ENCODE assay signal across 8 cellular contexts in the genomic region with DNA sequence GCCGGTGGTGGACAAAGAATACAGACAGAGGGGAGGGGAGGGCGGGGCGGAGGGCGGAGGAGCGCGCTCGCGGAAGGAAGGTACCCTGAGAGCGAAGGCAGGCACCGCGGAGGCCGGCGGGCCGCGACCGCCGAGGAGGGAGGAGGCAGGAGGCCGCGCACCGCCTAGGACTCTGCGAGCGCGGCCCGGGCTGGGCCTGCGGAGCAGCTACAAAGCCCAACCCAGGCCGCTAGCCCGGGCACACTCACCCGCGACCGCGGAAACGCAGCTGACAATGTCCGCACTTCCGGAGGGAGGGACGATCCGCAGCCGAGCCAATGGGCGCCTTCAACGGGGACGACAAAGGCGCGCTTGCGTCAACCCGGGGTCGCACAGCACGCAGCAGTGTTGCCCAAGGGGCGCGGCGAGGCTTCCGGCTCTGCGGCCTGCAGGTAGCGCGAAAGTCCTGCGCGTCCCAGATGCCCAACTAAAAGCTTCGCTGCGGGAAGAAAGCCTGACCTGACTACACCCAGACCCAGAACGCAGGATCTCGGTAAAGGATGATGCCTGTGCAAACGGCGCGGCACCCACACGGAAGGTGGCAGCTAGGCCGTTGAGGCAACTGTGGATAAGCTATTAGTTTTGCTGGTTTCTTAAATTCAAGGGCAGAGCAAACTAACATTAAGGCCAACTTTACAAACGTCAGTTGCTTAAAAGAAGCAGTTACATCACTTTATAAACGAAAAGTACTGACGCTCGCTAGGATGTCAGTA. TPM values are rescaled to one million over a fixed set of nuclear protein-coding genes. Genes with fewer than 3 reads are reported as not detected.
DNase-seq lines count a peak whose midpoint lies in the region; ATAC-seq, FAIRE-seq and TF ChIP-seq lines count a peak whose summit lies in the region.

A gene (minus strand): TSS at position 276 of the 752 bp plus-strand sequence. CDS start 3,486 bp downstream, outside the sequence.

- TF ChIP-seq POLR2A in HepG2 (IDR thresholded peaks at IDR 0.05; ENCODE audit: insufficient read depth in 1 of 2, low read depth in 2 of 2, low read length in 2 of 2): peak; percentile 79 to 86

- intact Hi-C loops in dendritic cell treated with granulocyte-macrophage colony-stimulating factor and Interleukin-4, amounts not matched to agents 40 ng/mL and 50 ng/mL, for 4 days (cut with micrococcal nuclease): loop anchor here (1.0 to 10.0 kb wide), 4 partner anchors 27 to 1555 kb away; a partner anchor contains a TSS
- intact Hi-C loops in HepG2 (cut with micrococcal nuclease; ENCODE audit: unreplicated experiment): loop anchor here (2.0 kb wide), 1 partner anchor 26 kb away; a partner anchor contains a TSS

- TF ChIP-seq RAD21 in HepG2 (CRISPR knock-in tag; IDR thresholded peaks at IDR 0.05): peak; percentile 76

- WGBS in HepG2 (ENCODE audit: low lambda C conversion rate): 11% methylated on average over 18 of the region's 68 CpGs

- peak; percentile 98 for DNase-seq in NCI-H748 (lab: John Stamatoyannopoulos, UW; ENCODE audit: unreplicated experiment)
- peak; percentile 92 for DNase-seq in activated CD4-positive, alpha-beta T cell treated with anti-CD3 and anti-CD28 coated beads, Interleukin-2, amount 50 U/mL, for 1 hour
- peak; percentile 87 for DNase-seq in HepG2 (ENCODE audit: low spot score)
- DNase-seq in stimulated activated CD4-positive, alpha-beta T cell treated with anti-CD3 and anti-CD28 coated beads, Interleukin-4, amount 100 ng/mL, for 1 hour: peak; percentile 94

- peak within 1 kb of the TSS; percentile 65 to 77 (median 68) for H3K4me3 ChIP-seq in BLaER1 treated with 17β-estradiol and CSF1 and Interleukin-3, amounts not matched to agents 10 nM and 100 nM
- peak within 1 kb of the TSS; percentile 83 to 99 (median 88) for H3K4me3 ChIP-seq in HepG2 (replicated peaks in 1 of 3; ENCODE audit: insufficient read depth in 1 of 3, low read depth in 2 of 3, low read length in 3 of 3)

- peaks cover 56 to 73% (median 61%) of the 10 kb centered on the region in 11 experiments for H3K36me3 ChIP-seq in BLaER1 treated with 17β-estradiol and CSF1 and Interleukin-3, amounts not matched to agents 10 nM and 100 nM
- peaks cover 2 to 37% of the 10 kb centered on the region in 2 experiments; a peak in 3 of 5 replicates for H3K36me3 ChIP-seq in HepG2 (replicated peaks in 1 of 2; ENCODE audit: control insufficient read depth in 1 of 2, insufficient read depth in 2 of 2, low read length in 2 of 2)

- TF ChIP-seq EP300 in HepG2 (IDR thresholded peaks at IDR 0.05; ENCODE audit: low read depth in 2 of 2, low read length in 2 of 2) (no peak), HepG2 (CRISPR knock-in tag; IDR thresholded peaks at IDR 0.05; ENCODE audit: borderline replicate concordance) (no peak; the same call in 1 of the 2 replicates)

- H3K27ac ChIP-seq in BLaER1 treated with 17β-estradiol and CSF1 and Interleukin-3, amounts not matched to agents 10 nM and 100 nM: peak within 1 kb of the TSS; percentile 75 to 92 (median 80)
- H3K27ac ChIP-seq in HepG2 (ENCODE audit: extremely low read length, insufficient read depth, low read length): peak within 1 kb of the TSS; percentile 83

- H3K4me3 Mint-ChIP-seq in dendritic cell treated with granulocyte-macrophage colony-stimulating factor and Interleukin-4, amounts not matched to agents 40 ng/mL and 50 ng/mL, for 4 days: peak within 1 kb of the TSS; percentile 89

- in situ Hi-C loops in HepG2 (cut with HindIII; ENCODE audit: extremely low pct_ligation_motif_present, low pct_unique_long_range_greater_than_20kb): no loop called here

- H3K4me1 ChIP-seq in BLaER1 treated with 17β-estradiol and CSF1 and Interleukin-3, amounts not matched to agents 10 nM and 100 nM: peaks cover 48 to 70% (median 57%) of the 10 kb centered on the region in 10 experiments
- peaks cover 41% of the 10 kb centered on the region for H3K4me1 ChIP-seq in HepG2 (ENCODE audit: insufficient read depth, low read length)

- POLR2A ChIA-PET in HepG2 (lab: Yijun Ruan, JAX): interaction anchor here (0.6 to 1.8 kb wide), 15 partner anchors 8 to 968 kb away, joined by 3 to 22 read pairs (median 4); a partner anchor contains a TSS

- BruUV-seq in HepG2 (replicated peaks; lab: Mats Ljungman, UMichigan): no TSS peak

- peaks cover 47% of the 10 kb centered on the region for H3K79me2 ChIP-seq in HepG2 (ENCODE audit: insufficient read depth, low read length)

- peaks cover 74% of the 10 kb centered on the region for H3K36me3 Mint-ChIP-seq in dendritic cell treated with granulocyte-macrophage colony-stimulating factor and Interleukin-4, amounts not matched to agents 40 ng/mL and 50 ng/mL, for 4 days (ENCODE audit: low read depth)

- peak within 1 kb of the TSS; percentile 28 for H2AFZ ChIP-seq in HepG2 (ENCODE audit: low read length)

- H3K9me3 Mint-ChIP-seq in dendritic cell treated with granulocyte-macrophage colony-stimulating factor and Interleukin-4, amounts not matched to agents 40 ng/mL and 50 ng/mL, for 4 days: no peaks in the 10 kb centered on the region

- no peaks in the 10 kb centered on the region for H3K27me3 Mint-ChIP-seq in dendritic cell treated with granulocyte-macrophage colony-stimulating factor and Interleukin-4, amounts not matched to agents 40 ng/mL and 50 ng/mL, for 4 days

- H3K4me1 Mint-ChIP-seq in dendritic cell treated with granulocyte-macrophage colony-stimulating factor and Interleukin-4, amounts not matched to agents 40 ng/mL and 50 ng/mL, for 4 days (ENCODE audit: low read depth): peaks cover 52% of the 10 kb centered on the region

- ATAC-seq in GM19351 (IDR thresholded peaks at IDR 0.05; ENCODE audit: unreplicated experiment): peak; percentile 88
- peak; percentile 91 for ATAC-seq in HG03521 (IDR thresholded peaks at IDR 0.05; ENCODE audit: unreplicated experiment)
- ATAC-seq in HepG2: peak; percentile 97

- H3K4me2 ChIP-seq in BLaER1 treated with 17β-estradiol and CSF1 and Interleukin-3, amounts not matched to agents 10 nM and 100 nM: peak within 1 kb of the TSS; percentile 83 to 96 (median 90)
- H3K4me2 ChIP-seq in HepG2 (ENCODE audit: low read depth, low read length): peak within 1 kb of the TSS; percentile 84

- CTCF ChIA-PET in HepG2 (lab: Yijun Ruan, JAX; ENCODE audit: low intra/inter-chr PET ratio, low total read pairs): no interaction called here

- H3K27me3 ChIP-seq in BLaER1 treated with 17β-estradiol and CSF1 and Interleukin-3, amounts not matched to agents 10 nM and 100 nM: no peaks in the 10 kb centered on the region
- no peaks in the 10 kb centered on the region; a peak in 1 of 5 replicates for H3K27me3 ChIP-seq in HepG2 (ENCODE audit: control insufficient read depth in 1 of 2, insufficient read depth in 2 of 2, low read length in 2 of 2)

- peak; percentile 40 for FAIRE-seq in HepG2 (lab: Jason Lieb, UNC)

- H3K9me3 ChIP-seq in BLaER1 treated with 17β-estradiol and CSF1 and Interleukin-3, amounts not matched to agents 10 nM and 100 nM (replicated peaks in 1 of 11): no peaks in the 10 kb centered on the region
- H3K9me3 ChIP-seq in HepG2 (ENCODE audit: low read length): no peaks in the 10 kb centered on the region

- peak within 1 kb of the TSS; percentile 92 for H3K27ac Mint-ChIP-seq in dendritic cell treated with granulocyte-macrophage colony-stimulating factor and Interleukin-4, amounts not matched to agents 40 ng/mL and 50 ng/mL, for 4 days

- H4K20me1 ChIP-seq in BLaER1 treated with 17β-estradiol and CSF1 and Interleukin-3, amounts not matched to agents 10 nM and 100 nM: peaks cover 25 to 49% (median 46%) of the 10 kb centered on the region in 11 experiments; a peak in 21 of 22 replicates
- H4K20me1 ChIP-seq in HepG2 (ENCODE audit: insufficient read depth, low read length): peaks cover 24% of the 10 kb centered on the region

- TF ChIP-seq CTCF in HepG2 (CRISPR knock-in tag; IDR thresholded peaks at IDR 0.05): peak; percentile 46; the same call in 1 of the 2 replicates

- peak within 1 kb of the TSS; percentile 80 to 99 (median 87) for H3K9ac ChIP-seq in BLaER1 treated with 17β-estradiol and CSF1 and Interleukin-3, amounts not matched to agents 10 nM and 100 nM
- H3K9ac ChIP-seq in HepG2 (ENCODE audit: insufficient read depth, low read depth, low read length): peak within 1 kb of the TSS; percentile 83

TF ChIP-seq in HepG2, 621 proteins besides CTCF, POLR2A, EP300 and RAD21 (continues in another document):
- TF ChIP-seq, protein P1, sequence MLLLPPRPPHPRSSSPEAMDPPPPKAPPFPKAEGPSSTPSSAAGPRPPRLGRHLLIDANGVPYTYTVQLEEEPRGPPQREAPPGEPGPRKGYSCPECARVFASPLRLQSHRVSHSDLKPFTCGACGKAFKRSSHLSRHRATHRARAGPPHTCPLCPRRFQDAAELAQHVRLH (CRISPR knock-in tag; IDR thresholded peaks at IDR 0.05; ENCODE audit: borderline replicate concordance, low read depth): no peak; the same call in 1 of the 2 replicates
- peak; percentile 95 for TF ChIP-seq SP2 (CRISPR knock-in tag; IDR thresholded peaks at IDR 0.05)

RNA-seq across cellular contexts. Expression of the gene that starts here (rescaled TPM):
- 14.5 and 20.6 TPM in 2 replicates for total RNA-seq in HepG2 (2016; rRNA removed; fragmentation: Illumina TruSeq; extraction: Trizol)
- 21.3 and 22.8 TPM in 2 replicates for total RNA-seq in HepG2 (2016; cell fraction: cytosol; rRNA removed; fragmentation: Illumina TruSeq; extraction: Trizol; ENCODE audit: low read depth)
- 14.0 and 23.8 TPM in 2 replicates for total RNA-seq in HepG2 (2016; cell fraction: insoluble cytoplasmic fraction; rRNA removed; fragmentation: Illumina TruSeq; extraction: Trizol)
- total RNA-seq in HepG2 (2016; cell fraction: membrane; rRNA removed; fragmentation: Illumina TruSeq; extraction: Trizol): 32.7 and 32.8 TPM in 2 replicates
- 15.0 and 16.4 TPM in 2 replicates for total RNA-seq in HepG2 (2016; cell fraction: nucleus; rRNA removed; fragmentation: Illumina TruSeq; extraction: Trizol)
- polyA plus RNA-seq in HepG2 (2011; rRNA removed): 15.9 and 17.6 TPM in 2 replicates
- polyA plus RNA-seq in HepG2 (2011; cell fraction: cytosol; rRNA removed): 13.2 and 14.2 TPM in 2 replicates
- polyA plus RNA-seq in HepG2 (2011; cell fraction: nucleus; rRNA removed): 6.4 and 8.7 TPM in 2 replicates
- 18.8 and 20.4 TPM in 2 replicates for polyA plus RNA-seq in HepG2 (2012)
- 55.4 and 58.2 TPM in 2 replicates for polyA plus RNA-seq in HepG2 (2016; cell fraction: cytosol; fragmentation: Illumina TruSeq; extraction: Trizol; ENCODE audit: low read depth)
- 18.5 and 25.1 TPM in 2 replicates for polyA plus RNA-seq in HepG2 (2016; cell fraction: insoluble cytoplasmic fraction; fragmentation: Illumina TruSeq; extraction: Trizol; ENCODE audit: low read depth)
- polyA plus RNA-seq in HepG2 (2016; cell fraction: membrane; fragmentation: Illumina TruSeq; extraction: Trizol; ENCODE audit: low read depth): 45.4 and 46.0 TPM in 2 replicates
- polyA plus RNA-seq in HepG2 (2016; cell fraction: nucleus; fragmentation: Illumina TruSeq; extraction: Trizol; ENCODE audit: insufficient read depth, low read depth): 26.2 and 28.8 TPM in 2 replicates
- polyA minus RNA-seq in HepG2 (2011; rRNA and poly(A)+ RNA removed; ENCODE audit: low replicate concordance): 1.9 and 3.2 TPM in 2 replicates
- polyA minus RNA-seq in HepG2 (2011; cell fraction: cytosol; rRNA and poly(A)+ RNA removed): 4.7 and 6.5 TPM in 2 replicates
- 4.4 and 6.7 TPM in 2 replicates for polyA minus RNA-seq in HepG2 (2011; cell fraction: nucleus; rRNA and poly(A)+ RNA removed)

Comparison
In these comparisons a context has a peak if more than half of its experiments do, and no peak if none do; other contexts are left out.
1. Peak in every context shown above with its lines: DNase-seq, ATAC-seq, H3K4me3 ChIP-seq and H3K27ac ChIP-seq.